16 cellular contexts compared by ENCODE assay signal in genomic region chr12:467591-467990, GRCh38.
"Had no signal": no experiment of that assay in that cellular context is flagged by ENCODE, and none has a peak within 500 bp of the region (broad histone marks: within the 10 kb centered on the region; RNA-seq: fewer than 3 reads in every experiment).

No MANE protein-coding gene starts in this region.

- H3K27ac ChIP-seq: pancreas, thyroid gland, vagina had no signal

- ATAC-seq: activated naive CD4-positive, alpha-beta T cell treated with anti-CD3 and anti-CD28 coated beads, Interleukin-2, amount 50 U/mL, for 72 hours; activated T-cell treated with anti-CD3 and anti-CD28 coated beads, Interleukin-2, amount 50 U/mL, for 4 hours; pancreas had no signal

- H3K4me3 ChIP-seq: coronary artery, pancreas, thyroid gland, vagina had no signal

- DNase-seq: activated CD4-positive, alpha-beta memory T cell treated with anti-CD3 and anti-CD28 coated beads for 36 hours; activated CD4-positive, alpha-beta T cell treated with anti-CD3 and anti-CD28 coated beads for 1 hour; activated effector memory CD4-positive, alpha-beta T cell treated with anti-CD3 and anti-CD28 coated beads, Interleukin-2, amount 50 U/mL, for 16 hours; activated T-cell treated with anti-CD3 and anti-CD28 coated beads, Interleukin-2, amount 50 U/mL, for 4 hours; amygdala; effector CD8-positive, alpha-beta T cell; immature natural killer cell; mesendoderm; pancreas; small intestine; SW 1271; thyroid gland had no signal

- H3K4me3 Mint-ChIP-seq: activated CD4-positive, alpha-beta memory T cell treated with anti-CD3 and anti-CD28 coated beads for 36 hours; activated T-cell treated with anti-CD3 and anti-CD28 coated beads, Interleukin-2, amount 50 U/mL, for 4 hours; immature natural killer cell; T-helper 2 cell treated with Interferon-gamma antibody and Interleukin-4, amounts not matched to agents 5 μg/mL and 100 μg/mL, for 36 hours had no signal

- H3K27me3 ChIP-seq: pancreas, thyroid gland, vagina had no signal

- H3K36me3 Mint-ChIP-seq: activated CD4-positive, alpha-beta memory T cell treated with anti-CD3 and anti-CD28 coated beads for 36 hours; activated naive CD4-positive, alpha-beta T cell treated with anti-CD3 and anti-CD28 coated beads, Interleukin-2, amount 50 U/mL, for 72 hours; immature natural killer cell had no signal

- H3K9me3 Mint-ChIP-seq: activated CD4-positive, alpha-beta memory T cell treated with anti-CD3 and anti-CD28 coated beads for 36 hours; activated naive CD4-positive, alpha-beta T cell treated with anti-CD3 and anti-CD28 coated beads, Interleukin-2, amount 50 U/mL, for 72 hours; activated T-cell treated with anti-CD3 and anti-CD28 coated beads, Interleukin-2, amount 50 U/mL, for 4 hours; immature natural killer cell; T-helper 2 cell treated with Interferon-gamma antibody and Interleukin-4, amounts not matched to agents 5 μg/mL and 100 μg/mL, for 36 hours had no signal

- FAIRE-seq: pancreas, small intestine had no signal

- H3K9me3 ChIP-seq: pancreas, thyroid gland, vagina had no signal

- H3K27ac Mint-ChIP-seq: activated CD4-positive, alpha-beta memory T cell treated with anti-CD3 and anti-CD28 coated beads for 36 hours; activated naive CD4-positive, alpha-beta T cell treated with anti-CD3 and anti-CD28 coated beads, Interleukin-2, amount 50 U/mL, for 72 hours; immature natural killer cell; T-helper 2 cell treated with Interferon-gamma antibody and Interleukin-4, amounts not matched to agents 5 μg/mL and 100 μg/mL, for 36 hours had no signal

- H3K4me1 ChIP-seq: vagina had no signal

- H3K36me3 ChIP-seq: pancreas, thyroid gland, vagina had no signal
